ENCODE assay signal across 1 cellular context in the genomic region with DNA sequence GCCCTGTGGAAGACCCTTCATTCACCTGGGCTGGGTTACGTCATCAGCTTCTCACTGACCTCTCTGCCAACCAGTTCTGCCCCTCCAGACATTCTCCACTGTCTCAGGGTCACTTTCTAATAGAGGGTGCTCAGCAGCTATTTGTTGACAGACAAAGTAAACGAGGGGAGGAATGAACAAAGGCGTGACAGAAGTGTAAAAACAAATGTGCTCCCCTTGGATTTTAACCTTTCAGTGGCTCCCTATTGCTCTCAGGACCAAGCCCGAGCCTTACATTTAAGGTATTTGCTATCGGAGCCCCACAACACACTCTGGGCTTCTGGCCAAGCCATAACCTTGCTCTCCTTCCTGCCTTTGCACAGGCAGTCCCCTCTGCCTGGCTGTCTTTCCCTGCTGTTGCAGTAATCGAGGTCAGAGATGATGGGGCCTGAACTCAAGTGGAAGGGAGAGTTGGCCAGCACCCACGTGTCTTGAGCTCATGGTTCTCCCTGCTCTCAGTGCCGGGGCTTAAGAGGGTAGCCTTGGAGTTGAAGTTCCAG.
TF ChIP-seq lines count a peak whose summit lies in the region.

No MANE protein-coding gene starts in this region.

TF ChIP-seq in HepG2, 621 proteins besides CTCF, POLR2A, EP300 and RAD21 (continued from another document and continues in another):
- TF ChIP-seq HNF1A (IDR thresholded peaks at IDR 0.05; ENCODE audit: low read depth): no peak
- no peak for TF ChIP-seq HNF1A (CRISPR knock-in tag; IDR thresholded peaks at IDR 0.05; ENCODE audit: borderline replicate concordance)
- TF ChIP-seq IKZF1 (IDR thresholded peaks at IDR 0.05): no peak
- TF ChIP-seq POGZ (CRISPR knock-in tag; IDR thresholded peaks at IDR 0.05): no peak
- no peak for TF ChIP-seq RBM39 (IDR thresholded peaks at IDR 0.05; ENCODE audit: low read depth, low read length, poor library complexity, severe bottlenecking)
- peak; percentile 45; the same call in 1 of the 2 replicates for TF ChIP-seq YEATS4 (CRISPR knock-in tag; IDR thresholded peaks at IDR 0.05; ENCODE audit: borderline replicate concordance)
- no peak for TF ChIP-seq NAIF1 (CRISPR knock-in tag; IDR thresholded peaks at IDR 0.05; ENCODE audit: borderline replicate concordance)
- TF ChIP-seq ARID4A (CRISPR knock-in tag; IDR thresholded peaks at IDR 0.05; ENCODE audit: borderline replicate concordance): peak; percentile 33; the same call in 1 of the 2 replicates
- TF ChIP-seq, protein P1, sequence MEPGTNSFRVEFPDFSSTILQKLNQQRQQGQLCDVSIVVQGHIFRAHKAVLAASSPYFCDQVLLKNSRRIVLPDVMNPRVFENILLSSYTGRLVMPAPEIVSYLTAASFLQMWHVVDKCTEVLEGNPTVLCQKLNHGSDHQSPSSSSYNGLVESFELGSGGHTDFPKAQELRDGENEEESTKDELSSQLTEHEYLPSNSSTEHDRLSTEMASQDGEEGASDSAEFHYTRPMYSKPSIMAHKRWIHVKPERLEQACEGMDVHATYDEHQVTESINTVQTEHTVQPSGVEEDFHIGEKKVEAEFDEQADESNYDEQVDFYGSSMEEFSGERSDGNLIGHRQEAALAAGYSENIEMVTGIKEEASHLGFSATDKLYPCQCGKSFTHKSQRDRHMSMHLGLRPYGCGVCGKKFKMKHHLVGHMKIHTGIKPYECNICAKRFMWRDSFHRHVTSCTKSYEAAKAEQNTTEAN (CRISPR knock-in tag; conservative IDR thresholded peaks at IDR 0.05): peak; percentile 87
- TF ChIP-seq TEAD3 (CRISPR knock-in tag; optimal IDR thresholded peaks at IDR 0.05; ENCODE audit: borderline replicate concordance): peak; percentile 62
- no peak for TF ChIP-seq FOSL2 (CRISPR knock-in tag; IDR thresholded peaks at IDR 0.05)
- peak; percentile 12; the same call in 1 of the 2 replicates for TF ChIP-seq FOXO1 (CRISPR knock-in tag; IDR thresholded peaks at IDR 0.05)
- TF ChIP-seq ZNF558 (CRISPR knock-in tag; IDR thresholded peaks at IDR 0.05; ENCODE audit: borderline replicate concordance): peak; percentile 22; the same call in 1 of the 2 replicates
- no peak for TF ChIP-seq RFX3 (CRISPR knock-in tag; IDR thresholded peaks at IDR 0.05)
- peak; percentile 59; the same call in 1 of the 2 replicates for TF ChIP-seq SALL1 (CRISPR knock-in tag; IDR thresholded peaks at IDR 0.05)
- peak; percentile 82 for TF ChIP-seq ZNF263 (CRISPR knock-in tag; IDR thresholded peaks at IDR 0.05)
- TF ChIP-seq FOXK1 (CRISPR knock-in tag; IDR thresholded peaks at IDR 0.05; ENCODE audit: borderline replicate concordance, low read depth): peak; percentile 37; the same call in 1 of the 2 replicates
- TF ChIP-seq SMYD3 (CRISPR knock-in tag; IDR thresholded peaks at IDR 0.05): peak; percentile 47; the same call in 1 of the 2 replicates
- TF ChIP-seq MED13 (CRISPR knock-in tag; IDR thresholded peaks at IDR 0.05): no peak
- no peak for TF ChIP-seq IKZF4 (CRISPR knock-in tag; IDR thresholded peaks at IDR 0.05; ENCODE audit: borderline replicate concordance, low read depth, not compliant biosample characterization)
- TF ChIP-seq ETV5 (CRISPR knock-in tag; IDR thresholded peaks at IDR 0.05; ENCODE audit: borderline replicate concordance): peak; percentile 32; the same call in 1 of the 2 replicates
- TF ChIP-seq ZNF431 (CRISPR knock-in tag; IDR thresholded peaks at IDR 0.05; ENCODE audit: borderline replicate concordance, low read depth): peak; percentile 78; the same call in 1 of the 2 replicates
- peak; percentile 33; the same call in 1 of the 2 replicates for TF ChIP-seq ZNF614 (CRISPR knock-in tag; IDR thresholded peaks at IDR 0.05; ENCODE audit: borderline replicate concordance)
- TF ChIP-seq ARNTL (CRISPR knock-in tag; IDR thresholded peaks at IDR 0.05): 0 out of 2 replicates have a peak, but pooled peaks have one; percentile 16
- TF ChIP-seq HIC2 (CRISPR knock-in tag; IDR thresholded peaks at IDR 0.05; ENCODE audit: low read depth): 0 out of 2 replicates have a peak, but pooled peaks have one; percentile 32
- TF ChIP-seq SOX6 (IDR thresholded peaks at IDR 0.05): no peak
- peak; percentile 75; the same call in 1 of the 2 replicates for TF ChIP-seq SOX6 (CRISPR knock-in tag; IDR thresholded peaks at IDR 0.05)
- no peak; the same call in 1 of the 2 replicates for TF ChIP-seq NR2F6 (IDR thresholded peaks at IDR 0.05)
- TF ChIP-seq NR2F6 (CRISPR knock-in tag; IDR thresholded peaks at IDR 0.05): 0 out of 2 replicates have a peak, but pooled peaks have one; percentile 51
- TF ChIP-seq, protein P2, sequence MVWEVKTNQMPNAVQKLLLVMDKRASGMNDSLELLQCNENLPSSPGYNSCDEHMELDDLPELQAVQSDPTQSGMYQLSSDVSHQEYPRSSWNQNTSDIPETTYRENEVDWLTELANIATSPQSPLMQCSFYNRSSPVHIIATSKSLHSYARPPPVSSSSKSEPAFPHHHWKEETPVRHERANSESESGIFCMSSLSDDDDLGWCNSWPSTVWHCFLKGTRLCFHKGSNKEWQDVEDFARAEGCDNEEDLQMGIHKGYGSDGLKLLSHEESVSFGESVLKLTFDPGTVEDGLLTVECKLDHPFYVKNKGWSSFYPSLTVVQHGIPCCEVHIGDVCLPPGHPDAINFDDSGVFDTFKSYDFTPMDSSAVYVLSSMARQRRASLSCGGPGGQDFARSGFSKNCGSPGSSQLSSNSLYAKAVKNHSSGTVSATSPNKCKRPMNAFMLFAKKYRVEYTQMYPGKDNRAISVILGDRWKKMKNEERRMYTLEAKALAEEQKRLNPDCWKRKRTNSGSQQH (CRISPR knock-in tag; IDR thresholded peaks at IDR 0.05; ENCODE audit: low read depth): peak; percentile 77; the same call in 1 of the 2 replicates
- no peak for TF ChIP-seq ZSCAN9 (CRISPR knock-in tag; IDR thresholded peaks at IDR 0.05; ENCODE audit: borderline replicate concordance)
- TF ChIP-seq ZNF3 (CRISPR knock-in tag; IDR thresholded peaks at IDR 0.05): peak; percentile 52; the same call in 1 of the 2 replicates
- no peak for TF ChIP-seq PRPF4 (IDR thresholded peaks at IDR 0.05; ENCODE audit: low read depth, low read length, poor library complexity, severe bottlenecking)
- TF ChIP-seq CBX5 (CRISPR knock-in tag; IDR thresholded peaks at IDR 0.05; ENCODE audit: borderline replicate concordance): no peak
- 0 out of 2 replicates have a peak, but pooled peaks have one; percentile 11 for TF ChIP-seq ELF3 (CRISPR knock-in tag; IDR thresholded peaks at IDR 0.05)
- TF ChIP-seq ZBTB7B (CRISPR knock-in tag; IDR thresholded peaks at IDR 0.05): 0 out of 2 replicates have a peak, but pooled peaks have one; percentile 19
- no peak for TF ChIP-seq BRCA1 (CRISPR knock-in tag; IDR thresholded peaks at IDR 0.05)
- TF ChIP-seq FOXP4 (CRISPR knock-in tag; IDR thresholded peaks at IDR 0.05): peak; percentile 62
- no peak for TF ChIP-seq DNMT1 (CRISPR knock-in tag; IDR thresholded peaks at IDR 0.05)
- TF ChIP-seq ZBTB7A (CRISPR knock-in tag; IDR thresholded peaks at IDR 0.05): 0 out of 2 replicates have a peak, but pooled peaks have one; percentile 30
